In the genomic region with DNA sequence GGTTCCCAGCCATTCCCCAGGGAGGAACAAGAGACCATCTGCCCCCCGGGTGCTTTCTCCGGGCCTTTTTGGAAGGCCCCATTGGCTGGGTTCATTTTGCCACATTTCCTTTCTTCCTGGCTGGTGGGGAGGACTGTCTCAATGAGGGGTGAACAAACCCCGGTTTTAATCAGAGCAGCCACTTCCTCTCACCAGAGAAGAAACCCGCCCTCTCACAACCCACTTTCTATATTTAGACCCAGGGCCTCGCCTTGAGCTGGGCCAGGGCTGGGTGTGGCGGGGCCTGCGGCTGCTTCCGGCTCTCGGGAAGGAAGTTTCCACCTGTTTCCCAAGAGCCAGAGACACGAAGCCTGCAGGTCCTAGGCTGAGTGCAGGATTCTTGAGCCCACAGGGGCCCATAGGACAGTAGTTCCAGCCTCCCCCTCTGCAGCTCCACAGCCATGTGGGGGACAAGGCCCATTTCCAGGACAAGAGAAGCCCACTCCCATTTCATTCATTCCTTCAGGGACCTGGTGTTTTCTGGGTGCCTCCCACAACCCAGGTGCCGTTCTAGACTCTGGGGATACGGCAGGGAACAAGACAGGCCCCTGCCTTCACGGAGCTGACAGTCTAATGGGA, we compare ENCODE assay signal across 8 cellular contexts. TPM values are rescaled to one million over a fixed set of nuclear protein-coding genes. Genes with fewer than 3 reads are reported as not detected.
DNase-seq lines count a peak whose midpoint lies in the region; ATAC-seq and TF ChIP-seq lines count a peak whose summit lies in the region.

No MANE protein-coding gene starts in this region.

- TF ChIP-seq POLR2A in right lobe of liver (IDR thresholded peaks at IDR 0.05) = no peak

- H3K27me3 ChIP-seq in right lobe of liver (no peaks in the 10 kb centered on the region), smooth muscle cell (ENCODE audit: low read depth) (no peaks in the 10 kb centered on the region)

- TF ChIP-seq CTCF in right lobe of liver (IDR thresholded peaks at IDR 0.05) = no peak
- no peak for TF ChIP-seq CTCF in smooth muscle cell (IDR thresholded peaks at IDR 0.05; ENCODE audit: borderline replicate concordance, insufficient read depth, poor library complexity, severe bottlenecking)

- no peaks in the 10 kb centered on the region for H3K79me2 ChIP-seq in smooth muscle cell (ENCODE audit: low read depth)

- H3K27ac ChIP-seq in right lobe of liver = peak overlapping the region in 1 of 3 donors; percentile 13
- no peak overlapping the region for H3K27ac ChIP-seq in smooth muscle cell (ENCODE audit: low read depth)

- H3K9me3 Mint-ChIP-seq in stimulated activated naive CD8-positive, alpha-beta T cell treated with anti-CD3 and anti-CD28 coated beads, Interleukin-15, amount 100 ng/mL, for 72 hours = no peaks in the 10 kb centered on the region

- H3K4me2 ChIP-seq in smooth muscle cell = no peak overlapping the region

- H3K27ac Mint-ChIP-seq in stimulated activated naive CD8-positive, alpha-beta T cell treated with anti-CD3 and anti-CD28 coated beads, Interleukin-15, amount 100 ng/mL, for 72 hours = peak overlapping the region; percentile 86 to 98

- 85% methylated on average over 3 of the region's 13 CpGs for WGBS in right lobe of liver (ENCODE audit: insufficient coverage, low coverage, low lambda C conversion rate, missing lambda C conversion rate)
- 75% methylated on average over 13 of the region's 13 CpGs for WGBS in smooth muscle cell (ENCODE audit: low lambda C conversion rate)

- intact Hi-C loops in right lobe of liver (cut with DNase I) = no loop called here

- H3K4me3 ChIP-seq in right lobe of liver = no peak overlapping the region
- no peak overlapping the region for H3K4me3 ChIP-seq in smooth muscle cell

- no peaks in the 10 kb centered on the region for H3K9me3 ChIP-seq in right lobe of liver
- no peaks in the 10 kb centered on the region for H3K9me3 ChIP-seq in smooth muscle cell (replicated peaks; ENCODE audit: low read depth)

- no peaks in the 10 kb centered on the region for H3K36me3 ChIP-seq in right lobe of liver
- H3K36me3 ChIP-seq in smooth muscle cell (ENCODE audit: low read depth) = no peaks in the 10 kb centered on the region

- no peaks in the 10 kb centered on the region for H4K20me1 ChIP-seq in smooth muscle cell (ENCODE audit: low read depth)

- H3K27me3 Mint-ChIP-seq in stimulated activated naive CD8-positive, alpha-beta T cell treated with anti-CD3 and anti-CD28 coated beads, Interleukin-15, amount 100 ng/mL, for 72 hours = no peaks in the 10 kb centered on the region

- peak overlapping the region; percentile 54 to 71 for H3K4me3 Mint-ChIP-seq in stimulated activated naive CD8-positive, alpha-beta T cell treated with anti-CD3 and anti-CD28 coated beads, Interleukin-15, amount 100 ng/mL, for 72 hours

- H3K9ac ChIP-seq in smooth muscle cell (ENCODE audit: low read depth) = no peak overlapping the region

- DNase-seq in NOMO-1 treated with DMSO at 0.1 percent for 48 hours (lab: John Stamatoyannopoulos, UW; ENCODE audit: unreplicated experiment) = peak; percentile 95
- peak; percentile 56 for DNase-seq in activated T-cell treated with anti-CD3 and anti-CD28 coated beads for 24 hours (ENCODE audit: low read depth)
- DNase-seq in right lobe of liver = peak in 2 of 3 donors; percentile 57 to 69
- peak; percentile 57 to 68 for DNase-seq in stimulated activated naive CD8-positive, alpha-beta T cell treated with anti-CD3 and anti-CD28 coated beads, Interleukin-15, amount 100 ng/mL, for 72 hours
- DNase-seq in NCI-H2227 treated with DMSO at 0.1 percent for 48 hours (lab: John Stamatoyannopoulos, UW) = no peak
- DNase-seq in smooth muscle cell (lab: John Stamatoyannopoulos, UW; ENCODE audit: unreplicated experiment) = no peak

- H3F3A ChIP-seq in smooth muscle cell (ENCODE audit: low read depth) = no peaks in the 10 kb centered on the region

- no peak overlapping the region for H2AFZ ChIP-seq in smooth muscle cell (ENCODE audit: low read depth)

- H3K4me1 ChIP-seq in right lobe of liver (peaks cover 0 to 26% (median 7%) of the 10 kb centered on the region in 4 donors), smooth muscle cell (ENCODE audit: low read depth) (no peaks in the 10 kb centered on the region)

- peak; percentile 71 for ATAC-seq in GM18520 (IDR thresholded peaks at IDR 0.05; ENCODE audit: unreplicated experiment)
- ATAC-seq in HG02852 (IDR thresholded peaks at IDR 0.05; ENCODE audit: unreplicated experiment) = peak; percentile 88
- peak in 1 of 4 donors; percentile 1 for ATAC-seq in right lobe of liver
- ATAC-seq in stimulated activated naive CD8-positive, alpha-beta T cell treated with anti-CD3 and anti-CD28 coated beads, Interleukin-15, amount 100 ng/mL, for 72 hours = peak; percentile 95

- H3K4me1 Mint-ChIP-seq in stimulated activated naive CD8-positive, alpha-beta T cell treated with anti-CD3 and anti-CD28 coated beads, Interleukin-15, amount 100 ng/mL, for 72 hours = peaks cover 58% of the 10 kb centered on the region

RNA-seq across cellular contexts. Expression of a gene that starts 41.8 kb away (rescaled TPM):
- 10 to 100 TPM in 3 of 6 experiments, 1 to 10 TPM in 3; 3.9 to 16.9 (median 9.6) TPM for total RNA-seq in right lobe of liver
- total RNA-seq in smooth muscle cell = 12.7 and 15.2 TPM in 2 replicates
- 12.0 and 15.7 TPM in 2 replicates for polyA plus RNA-seq in smooth muscle cell

Comparison
In these comparisons a context has a peak if more than half of its experiments do, and no peak if none do; other contexts are left out.
1. DNase-seq: peak in NOMO-1 treated with DMSO at 0.1 percent for 48 hours (single experiment), activated T-cell treated with anti-CD3 and anti-CD28 coated beads for 24 hours (single experiment), right lobe of liver (2 of 3) and stimulated activated naive CD8-positive, alpha-beta T cell treated with anti-CD3 and anti-CD28 coated beads, Interleukin-15, amount 100 ng/mL, for 72 hours (2 of 2); none in NCI-H2227 treated with DMSO at 0.1 percent for 48 hours (single experiment) and smooth muscle cell (single experiment).